In the genomic region with DNA sequence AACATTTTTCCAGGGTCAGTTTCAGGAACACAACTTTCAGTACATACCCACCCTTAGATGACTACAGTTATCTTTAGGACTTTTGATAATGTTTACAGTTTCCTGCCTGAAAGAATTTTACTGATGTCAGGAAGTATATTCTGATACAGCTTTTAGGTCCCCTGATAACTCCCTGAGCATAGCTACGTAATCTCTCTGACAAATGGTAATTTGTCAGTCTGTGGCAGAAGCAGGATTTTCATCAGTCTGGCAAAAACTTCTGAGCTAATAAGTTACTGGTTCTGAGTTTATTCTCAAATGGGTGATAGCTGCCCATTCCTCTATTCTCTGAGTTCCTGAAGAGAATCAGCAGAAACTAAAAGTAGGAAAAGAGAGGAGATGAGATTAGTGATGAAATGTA, we compare ENCODE assay signal across 22 cellular contexts.
"Had no signal": no experiment of that assay in that cellular context is flagged by ENCODE, and none has a peak within 500 bp of the region (broad histone marks: within the 10 kb centered on the region; RNA-seq: fewer than 3 reads in every experiment).

No MANE protein-coding gene starts in this region.

- H3K9ac ChIP-seq: neural progenitor cell had no signal

- H3K4me1 ChIP-seq: left ventricle myocardium inferior, neural progenitor cell, right atrium auricular region, right lobe of liver, tibial nerve, uterus had no signal

- H3K9me3 ChIP-seq: left ventricle myocardium inferior, ovary, right atrium auricular region, right lobe of liver, tibial nerve, uterus had no signal

- H3K36me3 ChIP-seq: left ventricle myocardium inferior, neural progenitor cell, ovary, right atrium auricular region, right lobe of liver, tibial nerve, uterus had no signal

- H3K27ac ChIP-seq: hepatocyte, left ventricle myocardium inferior, neural progenitor cell, ovary, right atrium auricular region, right lobe of liver, tibial nerve, uterus had no signal

- H3K27me3 ChIP-seq: hepatocyte, neural progenitor cell, ovary, right atrium auricular region, right lobe of liver, tibial nerve, uterus had no signal

- H3K4me3 ChIP-seq: hepatocyte, left ventricle myocardium inferior, lung, neural progenitor cell, ovary, right atrium auricular region, right lobe of liver, smooth muscle cell, tibial nerve, uterus had no signal

- ATAC-seq: natural killer cell; right lobe of liver; stimulated activated memory B cell treated with anti-CD40 and anti-IgM and Interleukin-4, amounts not matched to agents 10 μg/mL and 1 μg/mL and 100 μg/mL, for 72 hours; stimulated activated naive CD8-positive, alpha-beta T cell treated with anti-CD3 and anti-CD28 coated beads, Interleukin-15, amount 100 ng/mL, for 72 hours had no signal

- H2AFZ ChIP-seq: hepatocyte, neural progenitor cell had no signal

- H3K4me2 ChIP-seq: hepatocyte, neural progenitor cell, smooth muscle cell had no signal

- DNase-seq: islet precursor cell; left ventricle myocardium inferior; naive B cell; natural killer cell; nephron progenitor cell; ovary; right lobe of liver; stimulated activated CD4-positive, alpha-beta T cell treated with anti-CD3 and anti-CD28 coated beads, Interleukin-1b, Interleukin-23, amount 100 ng/mL, for 48 hours; stimulated activated CD4-positive, alpha-beta T cell treated with anti-CD3 and anti-CD28 coated beads, Interleukin-2, amount 100 ng/mL, for 48 hours; stimulated activated CD4-positive, alpha-beta T cell treated with anti-CD3 and anti-CD28 coated beads, Interleukin-4, amount 100 ng/mL, for 4 hours; stimulated activated CD8-positive, alpha-beta memory T cell treated with anti-CD3 and anti-CD28 coated beads, Interleukin-4, amount 100 ng/mL, for 48 hours; stimulated activated naive CD4-positive, alpha-beta T cell treated with Interleukin-2 at 50 U/mL for 16 hours; stimulated activated naive CD8-positive, alpha-beta T cell treated with anti-CD3 and anti-CD28 coated beads, Interleukin-15, amount 100 ng/mL, for 72 hours; substantia nigra; uterus had no signal
